ENCODE assay signal across 1 cellular context in the genomic region with DNA sequence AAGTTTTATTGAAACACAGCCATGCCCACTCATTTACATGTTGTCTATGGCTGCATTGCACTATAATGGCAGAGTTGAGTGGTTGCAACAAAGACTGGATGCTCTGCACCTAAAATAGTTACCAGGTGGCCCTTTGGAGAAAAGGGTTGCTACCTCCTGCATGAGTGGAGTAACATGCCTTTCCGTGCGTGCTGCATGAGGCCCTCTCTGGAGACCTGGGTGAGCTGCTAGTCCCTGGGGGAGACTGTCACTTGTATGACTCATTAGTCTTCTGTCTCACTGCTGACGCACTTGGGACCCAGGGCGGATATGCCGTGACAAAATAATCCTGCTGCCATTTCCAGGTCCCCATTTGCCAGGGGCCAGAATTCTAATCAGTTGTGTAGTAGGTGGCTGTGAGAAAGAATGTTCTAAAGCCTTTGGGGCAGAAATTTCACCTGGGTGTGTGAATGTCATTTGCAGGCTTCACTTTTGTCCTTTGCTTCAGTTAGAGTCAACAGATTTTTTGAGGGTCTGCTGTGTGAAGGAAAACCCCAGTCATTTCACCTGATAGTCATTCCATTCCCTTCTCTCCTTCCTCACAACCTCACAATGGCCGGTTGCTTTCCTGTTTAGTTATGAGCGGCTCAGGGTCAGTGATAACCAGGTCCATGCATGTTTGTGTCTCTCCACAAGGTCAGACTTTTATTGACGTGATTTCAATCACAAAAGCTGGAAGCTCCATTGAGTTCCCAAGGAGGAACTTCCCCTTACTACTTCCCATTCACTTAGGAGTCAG.
TF ChIP-seq lines count a peak whose summit lies in the region.

No MANE protein-coding gene starts in this region.

TF ChIP-seq in HepG2, 621 proteins besides CTCF, POLR2A, EP300 and RAD21 (continued from another document and continues in another):
- TF ChIP-seq USF2 (IDR thresholded peaks at IDR 0.05; ENCODE audit: low read depth, low read length), result no peak
- TF ChIP-seq USF2 (CRISPR knock-in tag; IDR thresholded peaks at IDR 0.05; ENCODE audit: borderline replicate concordance), result no peak
- TF ChIP-seq, protein P1, sequence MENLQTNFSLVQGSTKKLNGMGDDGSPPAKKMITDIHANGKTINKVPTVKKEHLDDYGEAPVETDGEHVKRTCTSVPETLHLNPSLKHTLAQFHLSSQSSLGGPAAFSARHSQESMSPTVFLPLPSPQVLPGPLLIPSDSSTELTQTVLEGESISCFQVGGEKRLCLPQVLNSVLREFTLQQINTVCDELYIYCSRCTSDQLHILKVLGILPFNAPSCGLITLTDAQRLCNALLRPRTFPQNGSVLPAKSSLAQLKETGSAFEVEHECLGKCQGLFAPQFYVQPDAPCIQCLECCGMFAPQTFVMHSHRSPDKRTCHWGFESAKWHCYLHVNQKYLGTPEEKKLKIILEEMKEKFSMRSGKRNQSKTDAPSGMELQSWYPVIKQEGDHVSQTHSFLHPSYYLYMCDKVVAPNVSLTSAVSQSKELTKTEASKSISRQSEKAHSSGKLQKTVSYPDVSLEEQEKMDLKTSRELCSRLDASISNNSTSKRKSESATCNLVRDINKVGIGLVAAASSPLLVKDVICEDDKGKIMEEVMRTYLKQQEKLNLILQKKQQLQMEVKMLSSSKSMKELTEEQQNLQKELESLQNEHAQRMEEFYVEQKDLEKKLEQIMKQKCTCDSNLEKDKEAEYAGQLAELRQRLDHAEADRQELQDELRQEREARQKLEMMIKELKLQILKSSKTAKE (CRISPR knock-in tag; IDR thresholded peaks at IDR 0.05; ENCODE audit: borderline replicate concordance), result 0 out of 2 replicates have a peak, but pooled peaks have one; percentile 19
- TF ChIP-seq ZBTB21 (CRISPR knock-in tag; IDR thresholded peaks at IDR 0.05), result peak; percentile 81; the same call in 1 of the 2 replicates
- peak; percentile 70; the same call in 1 of the 2 replicates for TF ChIP-seq SOX5 (CRISPR knock-in tag; IDR thresholded peaks at IDR 0.05; ENCODE audit: borderline replicate concordance)
- TF ChIP-seq, protein P2, sequence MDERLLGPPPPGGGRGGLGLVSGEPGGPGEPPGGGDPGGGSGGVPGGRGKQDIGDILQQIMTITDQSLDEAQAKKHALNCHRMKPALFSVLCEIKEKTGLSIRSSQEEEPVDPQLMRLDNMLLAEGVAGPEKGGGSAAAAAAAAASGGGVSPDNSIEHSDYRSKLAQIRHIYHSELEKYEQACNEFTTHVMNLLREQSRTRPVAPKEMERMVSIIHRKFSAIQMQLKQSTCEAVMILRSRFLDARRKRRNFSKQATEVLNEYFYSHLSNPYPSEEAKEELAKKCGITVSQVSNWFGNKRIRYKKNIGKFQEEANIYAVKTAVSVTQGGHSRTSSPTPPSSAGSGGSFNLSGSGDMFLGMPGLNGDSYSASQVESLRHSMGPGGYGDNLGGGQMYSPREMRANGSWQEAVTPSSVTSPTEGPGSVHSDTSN (CRISPR knock-in tag; IDR thresholded peaks at IDR 0.05), result no peak
- TF ChIP-seq ZNF281 (CRISPR knock-in tag; IDR thresholded peaks at IDR 0.05; ENCODE audit: borderline replicate concordance), result no peak
- no peak for TF ChIP-seq KDM5A (IDR thresholded peaks at IDR 0.05; ENCODE audit: borderline replicate concordance, low read length)
- peak; percentile 8; the same call in 1 of the 2 replicates for TF ChIP-seq PHF21A (CRISPR knock-in tag; IDR thresholded peaks at IDR 0.05)
- TF ChIP-seq, protein P3, sequence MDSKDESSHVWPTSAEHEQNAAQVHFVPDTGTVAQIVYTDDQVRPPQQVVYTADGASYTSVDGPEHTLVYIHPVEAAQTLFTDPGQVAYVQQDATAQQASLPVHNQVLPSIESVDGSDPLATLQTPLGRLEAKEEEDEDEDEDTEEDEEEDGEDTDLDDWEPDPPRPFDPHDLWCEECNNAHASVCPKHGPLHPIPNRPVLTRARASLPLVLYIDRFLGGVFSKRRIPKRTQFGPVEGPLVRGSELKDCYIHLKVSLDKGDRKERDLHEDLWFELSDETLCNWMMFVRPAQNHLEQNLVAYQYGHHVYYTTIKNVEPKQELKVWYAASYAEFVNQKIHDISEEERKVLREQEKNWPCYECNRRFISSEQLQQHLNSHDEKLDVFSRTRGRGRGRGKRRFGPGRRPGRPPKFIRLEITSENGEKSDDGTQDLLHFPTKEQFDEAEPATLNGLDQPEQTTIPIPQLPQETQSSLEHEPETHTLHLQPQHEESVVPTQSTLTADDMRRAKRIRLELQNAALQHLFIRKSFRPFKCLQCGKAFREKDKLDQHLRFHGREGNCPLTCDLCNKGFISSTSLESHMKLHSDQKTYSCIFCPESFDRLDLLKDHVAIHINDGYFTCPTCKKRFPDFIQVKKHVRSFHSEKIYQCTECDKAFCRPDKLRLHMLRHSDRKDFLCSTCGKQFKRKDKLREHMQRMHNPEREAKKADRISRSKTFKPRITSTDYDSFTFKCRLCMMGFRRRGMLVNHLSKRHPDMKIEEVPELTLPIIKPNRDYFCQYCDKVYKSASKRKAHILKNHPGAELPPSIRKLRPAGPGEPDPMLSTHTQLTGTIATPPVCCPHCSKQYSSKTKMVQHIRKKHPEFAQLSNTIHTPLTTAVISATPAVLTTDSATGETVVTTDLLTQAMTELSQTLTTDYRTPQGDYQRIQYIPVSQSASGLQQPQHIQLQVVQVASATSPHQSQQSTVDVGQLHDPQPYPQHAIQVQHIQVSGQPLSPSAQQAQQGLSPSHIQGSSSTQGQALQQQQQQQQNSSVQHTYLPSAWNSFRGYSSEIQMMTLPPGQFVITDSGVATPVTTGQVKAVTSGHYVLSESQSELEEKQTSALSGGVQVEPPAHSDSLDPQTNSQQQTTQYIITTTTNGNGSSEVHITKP (CRISPR knock-in tag; IDR thresholded peaks at IDR 0.05; ENCODE audit: low read depth), result 0 out of 2 replicates have a peak, but pooled peaks have one; percentile 12
- TF ChIP-seq ZNF292 (CRISPR knock-in tag; IDR thresholded peaks at IDR 0.05; ENCODE audit: borderline replicate concordance, low read depth), result peak; percentile 33; the same call in 1 of the 2 replicates
- no peak for TF ChIP-seq ZNF251 (CRISPR knock-in tag; IDR thresholded peaks at IDR 0.05)
- peak; percentile 36; the same call in 1 of the 2 replicates for TF ChIP-seq ONECUT2 (CRISPR knock-in tag; IDR thresholded peaks at IDR 0.05)
- TF ChIP-seq ZNF263 (CRISPR knock-in tag; IDR thresholded peaks at IDR 0.05), result peak; percentile 34; the same call in 1 of the 2 replicates
- TF ChIP-seq ZNF75D (CRISPR knock-in tag; IDR thresholded peaks at IDR 0.05; ENCODE audit: borderline replicate concordance), result no peak
- no peak for TF ChIP-seq ZFP91 (CRISPR knock-in tag; IDR thresholded peaks at IDR 0.05; ENCODE audit: borderline replicate concordance)
- TF ChIP-seq, protein P4, sequence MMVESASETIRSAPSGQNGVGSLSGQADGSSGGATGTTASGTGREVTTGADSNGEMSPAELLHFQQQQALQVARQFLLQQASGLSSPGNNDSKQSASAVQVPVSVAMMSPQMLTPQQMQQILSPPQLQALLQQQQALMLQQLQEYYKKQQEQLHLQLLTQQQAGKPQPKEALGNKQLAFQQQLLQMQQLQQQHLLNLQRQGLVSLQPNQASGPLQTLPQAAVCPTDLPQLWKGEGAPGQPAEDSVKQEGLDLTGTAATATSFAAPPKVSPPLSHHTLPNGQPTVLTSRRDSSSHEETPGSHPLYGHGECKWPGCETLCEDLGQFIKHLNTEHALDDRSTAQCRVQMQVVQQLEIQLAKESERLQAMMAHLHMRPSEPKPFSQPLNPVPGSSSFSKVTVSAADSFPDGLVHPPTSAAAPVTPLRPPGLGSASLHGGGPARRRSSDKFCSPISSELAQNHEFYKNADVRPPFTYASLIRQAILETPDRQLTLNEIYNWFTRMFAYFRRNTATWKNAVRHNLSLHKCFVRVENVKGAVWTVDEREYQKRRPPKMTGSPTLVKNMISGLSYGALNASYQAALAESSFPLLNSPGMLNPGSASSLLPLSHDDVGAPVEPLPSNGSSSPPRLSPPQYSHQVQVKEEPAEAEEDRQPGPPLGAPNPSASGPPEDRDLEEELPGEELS (CRISPR knock-in tag; IDR thresholded peaks at IDR 0.05), result peak; percentile 36; the same call in 1 of the 2 replicates
- no peak for TF ChIP-seq TAF1 (CRISPR knock-in tag; IDR thresholded peaks at IDR 0.05)
- peak; percentile 9; the same call in 1 of the 2 replicates for TF ChIP-seq ELF3 (CRISPR knock-in tag; IDR thresholded peaks at IDR 0.05)
- TF ChIP-seq ETV5 (CRISPR knock-in tag; IDR thresholded peaks at IDR 0.05; ENCODE audit: borderline replicate concordance), result peak; percentile 9; the same call in 1 of the 2 replicates
- peak; percentile 78; the same call in 1 of the 2 replicates for TF ChIP-seq ZBTB4 (CRISPR knock-in tag; IDR thresholded peaks at IDR 0.05; ENCODE audit: borderline replicate concordance)
- TF ChIP-seq ZFP36 (IDR thresholded peaks at IDR 0.05; ENCODE audit: borderline replicate concordance, low read depth, low read length, partially characterized antibody), result no peak
- TF ChIP-seq ZBTB38 (CRISPR knock-in tag; IDR thresholded peaks at IDR 0.05), result peak; percentile 65
- peak; percentile 16; the same call in 1 of the 2 replicates for TF ChIP-seq SAP130 (CRISPR knock-in tag; IDR thresholded peaks at IDR 0.05; ENCODE audit: low read depth)
- no peak for TF ChIP-seq ZBTB2 (CRISPR knock-in tag; IDR thresholded peaks at IDR 0.05; ENCODE audit: low read depth)
- TF ChIP-seq ZNF605 (CRISPR knock-in tag; IDR thresholded peaks at IDR 0.05), result no peak
